In genomic region chr10:70493660-70494234, GRCh38 we compare ENCODE assay signal across 2 cellular contexts.
TF ChIP-seq lines count a peak whose summit lies in the region.

No MANE protein-coding gene starts in this region.

TF ChIP-seq in liver, 16 proteins besides CTCF, POLR2A, EP300 and RAD21:
- no peak for TF ChIP-seq RXRA (IDR thresholded peaks at IDR 0.05)
- no peak for TF ChIP-seq TAF1 (conservative IDR thresholded peaks at IDR 0.05)

TF ChIP-seq in HepG2, 621 proteins besides CTCF, POLR2A, EP300 and RAD21:
- no peak for TF ChIP-seq ASH2L (IDR thresholded peaks at IDR 0.05; ENCODE audit: insufficient read length, low read depth, low read length)
- TF ChIP-seq XBP1 (CRISPR knock-in tag; IDR thresholded peaks at IDR 0.05) = no peak
- no peak for TF ChIP-seq KLF9 (CRISPR knock-in tag; IDR thresholded peaks at IDR 0.05; ENCODE audit: low read depth)
- TF ChIP-seq KDM4B (CRISPR knock-in tag; IDR thresholded peaks at IDR 0.05) = no peak
- no peak for TF ChIP-seq HOXD1 (CRISPR knock-in tag; IDR thresholded peaks at IDR 0.05)
- TF ChIP-seq SKI (IDR thresholded peaks at IDR 0.05; ENCODE audit: partially characterized antibody) = no peak
- no peak for TF ChIP-seq NFAT5 (CRISPR knock-in tag; IDR thresholded peaks at IDR 0.05)
- no peak for TF ChIP-seq NR2F1 (CRISPR knock-in tag; IDR thresholded peaks at IDR 0.05)
- TF ChIP-seq ZBTB33 (CRISPR knock-in tag; IDR thresholded peaks at IDR 0.05) = no peak
- no peak for TF ChIP-seq SIX1 (CRISPR knock-in tag; IDR thresholded peaks at IDR 0.05; ENCODE audit: borderline replicate concordance)
- no peak for TF ChIP-seq ZBTB46 (CRISPR knock-in tag; IDR thresholded peaks at IDR 0.05; ENCODE audit: borderline replicate concordance)
- TF ChIP-seq ZNF530 (CRISPR knock-in tag; IDR thresholded peaks at IDR 0.05; ENCODE audit: low read depth) = no peak
